20 cellular contexts compared by ENCODE assay signal in genomic region chr17:2819921-2820501, GRCh38. TPM values are rescaled to one million over a fixed set of nuclear protein-coding genes. Genes with fewer than 3 reads are reported as not detected.
A peak's percentile ranks its signal among the peaks of the same experiment; 100 is the strongest.
DNase-seq lines count a peak whose midpoint lies in the region; TF ChIP-seq lines count a peak whose summit lies in the region.
"Had no signal": no experiment of that assay in that cellular context is flagged by ENCODE, and none has a peak within 500 bp of the region (broad histone marks: within the 10 kb centered on the region; RNA-seq: fewer than 3 reads in every experiment).

No MANE protein-coding gene starts in this region.

- DNase-seq in NCI-H82 (lab: John Stamatoyannopoulos, UW) (peak; percentile 25), NCI-H82 treated with DMSO at 0.1 percent for 48 hours (lab: John Stamatoyannopoulos, UW; ENCODE audit: unreplicated experiment) (no peak), immature natural killer cell (peak; percentile 55 to 58 (median 56)), trophoblast cell (no peak), NCI-H2196 treated with DMSO at 0.1 percent for 48 hours (lab: John Stamatoyannopoulos, UW; ENCODE audit: unreplicated experiment) (no peak)
- DNase-seq in stimulated activated CD4-positive, alpha-beta T cell treated with anti-CD3 and anti-CD28 coated beads, Interleukin-2, amount 100 ng/mL, for 24 hours: no peak
- DNase-seq in activated T-cell treated with anti-CD3 and anti-CD28 coated beads, Interleukin-2, amount 50 U/mL, for 1 hour: no peak
- DNase-seq: AML-193; C1 segment of cervical spinal cord; CD4-positive, CD25-positive, alpha-beta regulatory T cell; CD8-positive, alpha-beta memory T cell; COR-L47; DMS 273 treated with DMSO at 0.1 percent for 48 hours; DMS53; DND-41; EL had no signal

- no peaks in the 10 kb centered on the region for H3K9me3 ChIP-seq in HEK293 (ENCODE audit: control insufficient read depth, insufficient read depth, low read depth, low read length)
- H3K9me3 ChIP-seq in trophoblast cell (ENCODE audit: insufficient read depth, low read depth, low read length): peaks cover under 1% of the 10 kb centered on the region
- H3K9me3 ChIP-seq: A549, HAP-1 had no signal

- H3K27me3 Mint-ChIP-seq in immature natural killer cell (ENCODE audit: low read depth in 3 of 3): peaks cover 11 to 19% (median 11%) of the 10 kb centered on the region in 3 donors
- H3K27me3 Mint-ChIP-seq: CD4-positive, CD25-positive, alpha-beta regulatory T cell had no signal

- H2BK12ac ChIP-seq in trophoblast cell (ENCODE audit: low read length): no peak overlapping the region

- H4K8ac ChIP-seq in trophoblast cell (ENCODE audit: low read depth, low read length): no peak overlapping the region

- H3K4ac ChIP-seq in trophoblast cell (ENCODE audit: low read depth, low read length): no peak overlapping the region

- H4K12ac ChIP-seq in trophoblast cell (ENCODE audit: low read depth, low read length): no peak overlapping the region

- no peak overlapping the region for H2AFZ ChIP-seq in trophoblast cell (ENCODE audit: insufficient read depth, low read length, poor library complexity)

- POLR2A ChIA-PET in HEK293 (lab: Yijun Ruan, JAX): no interaction called here

- peaks cover 2% of the 10 kb centered on the region for H3K79me2 ChIP-seq in trophoblast cell (ENCODE audit: control insufficient read depth, insufficient read depth, low read length, poor library complexity)

- no peak overlapping the region for H2BK5ac ChIP-seq in trophoblast cell (ENCODE audit: low read depth, low read length, poor library complexity)

- H3K27ac ChIP-seq in HEK293 (ENCODE audit: extremely low read depth, low read depth, low read length) (no peak overlapping the region), trophoblast cell (ENCODE audit: low read depth, low read length) (no peak overlapping the region)
- H3K27ac ChIP-seq: 22Rv1, A549 had no signal

- CTCF ChIA-PET in HEK293 (lab: Yijun Ruan, JAX): no interaction called here

- no peak overlapping the region for H4K91ac ChIP-seq in trophoblast cell (ENCODE audit: low read depth, low read length)

- no peaks in the 10 kb centered on the region for H3K9me3 Mint-ChIP-seq in immature natural killer cell
- H3K9me3 Mint-ChIP-seq: CD4-positive, CD25-positive, alpha-beta regulatory T cell; CD8-positive, alpha-beta memory T cell had no signal

- H2BK120ac ChIP-seq in trophoblast cell (ENCODE audit: insufficient read depth, low read length, poor library complexity): no peak overlapping the region

- H3K23ac ChIP-seq in trophoblast cell (ENCODE audit: low read length): no peak overlapping the region

- WGBS in trophoblast cell (ENCODE audit: extremely low coverage, insufficient coverage, insufficient read length): no CpG with 5 or more reads among the region's 11 CpGs

- H3K4me1 Mint-ChIP-seq in immature natural killer cell: peaks cover 70 to 74% of the 10 kb centered on the region in 2 donors

- H3K4me3 ChIP-seq in HEK293 (ENCODE audit: low read depth, low read length) (no peak overlapping the region), trophoblast cell (ENCODE audit: low read depth, low read length) (no peak overlapping the region)
- H3K4me3 ChIP-seq: A549, HAP-1 had no signal

- no peak overlapping the region for H3K4me2 ChIP-seq in trophoblast cell (ENCODE audit: low read length)
- H3K4me2 ChIP-seq: A549 had no signal

- peaks cover under 1 to 6% (median 6%) of the 10 kb centered on the region in 3 donors for H3K36me3 Mint-ChIP-seq in immature natural killer cell

- no peak overlapping the region for H3K18ac ChIP-seq in trophoblast cell (ENCODE audit: low read length)

- H3K36me3 ChIP-seq in HEK293 (ENCODE audit: control insufficient read depth in 2 of 2, insufficient read depth in 1 of 2, low read length in 2 of 2): no peaks in the 10 kb centered on the region
- no peaks in the 10 kb centered on the region for H3K36me3 ChIP-seq in trophoblast cell (ENCODE audit: control insufficient read depth in 1 of 2, insufficient read depth in 2 of 2, low read length in 2 of 2)
- H3K36me3 ChIP-seq: HAP-1 had no signal

- peak overlapping the region; percentile 50 for H3K14ac ChIP-seq in trophoblast cell (ENCODE audit: low read length)

- no peak overlapping the region for H3K9ac ChIP-seq in trophoblast cell (ENCODE audit: low read length)

- H3K4me1 ChIP-seq in HEK293 (ENCODE audit: control insufficient read depth, insufficient read depth, low read length): 0 out of 2 replicates have a peak, but pooled peaks cover 3% of the 10 kb centered on the region
- no peaks in the 10 kb centered on the region for H3K4me1 ChIP-seq in trophoblast cell (ENCODE audit: control insufficient read depth in 1 of 2, insufficient read depth in 2 of 2, low read length in 2 of 2)
- H3K4me1 ChIP-seq: A549 had no signal

- H2AK5ac ChIP-seq in trophoblast cell (ENCODE audit: low read length): no peak overlapping the region

- peak overlapping the region; percentile 45 to 72 (median 62) for H3K4me3 Mint-ChIP-seq in immature natural killer cell
- H3K4me3 Mint-ChIP-seq: CD8-positive, alpha-beta memory T cell had no signal

- TF ChIP-seq CTCF in HEK293 (tag by site-specific recombination; IDR thresholded peaks at IDR 0.05): no peak

- H3K79me1 ChIP-seq in trophoblast cell (ENCODE audit: low read length): no peaks in the 10 kb centered on the region

- no peaks in the 10 kb centered on the region for H3K27me3 ChIP-seq in trophoblast cell (ENCODE audit: insufficient read depth, low read length)

- H3K27ac Mint-ChIP-seq in immature natural killer cell: peak overlapping the region; percentile 7 to 99 (median 86)
- H3K27ac Mint-ChIP-seq: CD8-positive, alpha-beta memory T cell had no signal

TF ChIP-seq in HEK293, 187 proteins besides CTCF, POLR2A, EP300 and RAD21:
- TF ChIP-seq ZNF398 (tag by site-specific recombination; IDR thresholded peaks at IDR 0.05) (no peak), ZNF626 (tag by site-specific recombination; IDR thresholded peaks at IDR 0.05) (no peak), MZF1 (tag by site-specific recombination; IDR thresholded peaks at IDR 0.05; ENCODE audit: borderline replicate concordance) (peak; percentile 94)
TF ChIP-seq in HEK293: peak in this region for 1.

RNA-seq across cellular contexts. Expression of gene RAP1GAP2, which starts 23.8 kb away (rescaled TPM):
- polyA plus RNA-seq in immature natural killer cell: 10 to 100 TPM in 1 of 3 donors, 1 to 10 TPM in 2; 2.5 to 28.9 (median 6.4) TPM
- 9.9 and 11.1 TPM in 2 replicates for polyA plus RNA-seq in trophoblast cell (2013)

Comparison
In these comparisons a context has a peak if more than half of its experiments do, and no peak if none do; other contexts are left out.
1. DNase-seq: peak in NCI-H82 (single experiment) and immature natural killer cell (3 of 3); none in NCI-H82 treated with DMSO at 0.1 percent for 48 hours (single experiment), trophoblast cell (0 of 2), NCI-H2196 treated with DMSO at 0.1 percent for 48 hours (single experiment), stimulated activated CD4-positive, alpha-beta T cell treated with anti-CD3 and anti-CD28 coated beads, Interleukin-2, amount 100 ng/mL, for 24 hours (0 of 2) and activated T-cell treated with anti-CD3 and anti-CD28 coated beads, Interleukin-2, amount 50 U/mL, for 1 hour (single experiment).